In genomic region chr10:71099731-71100361, GRCh38 we compare ENCODE assay signal across 19 cellular contexts.
DNase-seq lines count a peak whose midpoint lies in the region; ATAC-seq, FAIRE-seq and TF ChIP-seq lines count a peak whose summit lies in the region.
"Had no signal": no experiment of that assay in that cellular context is flagged by ENCODE, and none has a peak within 500 bp of the region (broad histone marks: within the 10 kb centered on the region; RNA-seq: fewer than 3 reads in every experiment).

No MANE protein-coding gene starts in this region.

- ATAC-seq in RWPE2 (ENCODE audit: low read depth) = peak; percentile 80
- peak; percentile 61 for ATAC-seq in esophagus mucosa
- ATAC-seq in activated CD4-positive, alpha-beta T cell treated with anti-CD3 and anti-CD28 coated beads for 36 hours = no peak
- ATAC-seq: GM23338 had no signal

- H3K4me3 ChIP-seq in RWPE2 (ENCODE audit: severe bottlenecking) (no peak overlapping the region), bronchial epithelial cell (ENCODE audit: low read depth, low read length) (no peak overlapping the region)
- H3K4me3 ChIP-seq: GM23338 had no signal

- POLR2A ChIA-PET in activated CD4-positive, alpha-beta T cell treated with anti-CD3 and anti-CD28 coated beads for 36 hours (lab: Charles Lee) = no interaction called here

- no peaks in the 10 kb centered on the region for H3K9me3 Mint-ChIP-seq in activated CD4-positive, alpha-beta T cell treated with anti-CD3 and anti-CD28 coated beads for 36 hours (ENCODE audit: low read depth)
- H3K9me3 Mint-ChIP-seq: GM23338 had no signal

- H3K27me3 ChIP-seq in RWPE2 (ENCODE audit: insufficient read depth, poor library complexity, severe bottlenecking) (peaks cover 3% of the 10 kb centered on the region), bronchial epithelial cell (ENCODE audit: control insufficient read depth, insufficient read depth, low read length) (no peaks in the 10 kb centered on the region)
- H3K27me3 ChIP-seq: BE2C had no signal

- H3K4me1 Mint-ChIP-seq in activated CD4-positive, alpha-beta T cell treated with anti-CD3 and anti-CD28 coated beads for 36 hours = peaks cover 5% of the 10 kb centered on the region
- H3K4me1 Mint-ChIP-seq: GM23338 had no signal

- no peak for FAIRE-seq in bronchial epithelial cell (lab: Jason Lieb, UNC)
- FAIRE-seq: GM12892, GM18507, H54 had no signal

- no peak overlapping the region for H3K4me3 Mint-ChIP-seq in activated CD4-positive, alpha-beta T cell treated with anti-CD3 and anti-CD28 coated beads for 36 hours
- H3K4me3 Mint-ChIP-seq: CD4-positive, CD25-positive, alpha-beta regulatory T cell; GM23338 had no signal

- no peaks in the 10 kb centered on the region for H3K9me3 ChIP-seq in RWPE2 (ENCODE audit: severe bottlenecking)
- H3K9me3 ChIP-seq: BE2C, Caco-2 had no signal

- no peaks in the 10 kb centered on the region for H3K36me3 Mint-ChIP-seq in activated CD4-positive, alpha-beta T cell treated with anti-CD3 and anti-CD28 coated beads for 36 hours (ENCODE audit: low read depth)
- H3K36me3 Mint-ChIP-seq: CD4-positive, CD25-positive, alpha-beta regulatory T cell had no signal

- DNase-seq in RWPE2 (ENCODE audit: low spot score) = no peak
- DNase-seq in bronchial epithelial cell (ENCODE audit: low read depth) = peak; percentile 99
- no peak for DNase-seq in NCI-H2081 (lab: John Stamatoyannopoulos, UW)
- DNase-seq in activated CD4-positive, alpha-beta T cell treated with anti-CD3 and anti-CD28 coated beads for 36 hours = no peak
- DNase-seq in NCI-H146 treated with DMSO at 0.1 percent for 48 hours (lab: John Stamatoyannopoulos, UW; ENCODE audit: unreplicated experiment) = no peak
- DNase-seq: ACHN; BE2C; C1 segment of cervical spinal cord; Caco-2; CD4-positive, CD25-positive, alpha-beta regulatory T cell; DMS153; DMS79; GDM1; HCEC 1CT had no signal

- H3K27ac ChIP-seq in RWPE2 (ENCODE audit: poor library complexity, severe bottlenecking) = peak overlapping the region; percentile 39

- CTCF ChIA-PET in activated CD4-positive, alpha-beta T cell treated with anti-CD3 and anti-CD28 coated beads for 36 hours (lab: Charles Lee) = no interaction called here

- peaks cover 3% of the 10 kb centered on the region for H3K4me1 ChIP-seq in RWPE2 (ENCODE audit: insufficient read depth, poor library complexity, severe bottlenecking)
- H3K4me1 ChIP-seq: Caco-2 had no signal

- intact Hi-C loops in activated CD4-positive, alpha-beta T cell treated with anti-CD3 and anti-CD28 coated beads for 36 hours (cut with DNase I, micrococcal nuclease) = loop anchor here in 1 of 2 experiments (2.0 to 10.0 kb wide), 2 partner anchors 71 to 115 kb away; partner anchors contain the start of gene UNC5B

- no peak for TF ChIP-seq CTCF in RWPE2 (IDR thresholded peaks at IDR 0.05; ENCODE audit: poor library complexity, severe bottlenecking)
- no peak for TF ChIP-seq CTCF in bronchial epithelial cell (IDR thresholded peaks at IDR 0.05; ENCODE audit: insufficient read depth, low read length, severe bottlenecking)

- peaks cover 28% of the 10 kb centered on the region for H3K27me3 Mint-ChIP-seq in activated CD4-positive, alpha-beta T cell treated with anti-CD3 and anti-CD28 coated beads for 36 hours

- H3K36me3 ChIP-seq in RWPE2 (ENCODE audit: low read depth) (no peaks in the 10 kb centered on the region), bronchial epithelial cell (ENCODE audit: control insufficient read depth, insufficient read depth, low read length) (no peaks in the 10 kb centered on the region)
- H3K36me3 ChIP-seq: BE2C had no signal

- no peak overlapping the region for H3K27ac Mint-ChIP-seq in activated CD4-positive, alpha-beta T cell treated with anti-CD3 and anti-CD28 coated beads for 36 hours
- H3K27ac Mint-ChIP-seq: CD4-positive, CD25-positive, alpha-beta regulatory T cell; GM23338 had no signal
